In the genomic region with DNA sequence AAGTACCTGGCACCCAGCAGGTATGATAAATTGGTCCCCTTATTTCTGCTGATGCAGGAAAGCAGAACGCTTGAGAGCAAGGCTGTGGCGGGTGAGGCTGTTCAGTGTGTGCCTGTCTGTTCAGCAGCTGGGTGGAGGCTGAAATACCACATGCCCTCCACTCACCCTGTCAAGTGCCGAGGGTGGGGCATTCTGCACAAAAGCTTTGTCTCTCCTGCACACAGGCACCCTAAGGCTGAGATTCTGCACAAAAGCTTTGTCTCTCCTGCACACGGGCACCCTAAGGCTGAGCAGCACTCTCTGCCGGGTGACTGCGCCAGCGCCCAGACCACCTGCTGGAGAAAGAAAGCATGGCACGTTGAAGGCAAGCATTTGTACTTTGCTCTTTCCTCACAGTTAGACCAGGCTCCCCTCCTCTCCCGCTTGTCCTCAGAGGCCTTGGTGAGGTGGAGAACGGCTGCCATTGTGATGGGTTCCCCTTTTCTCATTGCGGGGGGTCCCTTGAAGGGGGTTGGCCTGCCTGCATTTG, we compare ENCODE assay signal across 8 cellular contexts.
DNase-seq lines count a peak whose midpoint lies in the region; ATAC-seq and TF ChIP-seq lines count a peak whose summit lies in the region.

No MANE protein-coding gene starts in this region.

- no peak overlapping the region for H3K4me3 ChIP-seq in mucosa of descending colon

- H3K36me3 ChIP-seq in mucosa of descending colon (ENCODE audit: low read depth) = no peaks in the 10 kb centered on the region

- no peaks in the 10 kb centered on the region for H3K36me3 Mint-ChIP-seq in CD4-positive, alpha-beta T cell (ENCODE audit: low read depth)
- no peaks in the 10 kb centered on the region for H3K36me3 Mint-ChIP-seq in activated T-helper 17 cell treated with anti-CD3 and anti-CD28 coated beads, Interleukin-2, amount 50 U/mL, for 72 hours (ENCODE audit: low read depth)

- no peak overlapping the region for H3K27ac ChIP-seq in CD4-positive, alpha-beta T cell (ENCODE audit: low read depth, low read length)

- POLR2A ChIA-PET in CD4-positive, alpha-beta T cell (lab: Charles Lee) = no interaction called here

- H3K27ac Mint-ChIP-seq in CD4-positive, alpha-beta T cell = peak overlapping the region; percentile 64
- H3K27ac Mint-ChIP-seq in activated T-helper 17 cell treated with anti-CD3 and anti-CD28 coated beads, Interleukin-2, amount 50 U/mL, for 72 hours = no peak overlapping the region

- H3K27me3 ChIP-seq in CD4-positive, alpha-beta T cell (ENCODE audit: control insufficient read depth, insufficient read depth, low read length) = no peaks in the 10 kb centered on the region

- H3K4me3 Mint-ChIP-seq in CD4-positive, alpha-beta T cell = peak overlapping the region; percentile 86
- H3K4me3 Mint-ChIP-seq in activated T-helper 17 cell treated with anti-CD3 and anti-CD28 coated beads, Interleukin-2, amount 50 U/mL, for 72 hours = no peak overlapping the region

- TF ChIP-seq CTCF in CD4-positive, alpha-beta T cell (IDR thresholded peaks at IDR 0.05) = peak; percentile 63
- TF ChIP-seq CTCF in mucosa of descending colon (IDR thresholded peaks at IDR 0.05) = peak; percentile 30

- CTCF ChIA-PET in CD4-positive, alpha-beta T cell (lab: Charles Lee) = interaction anchor here (0.7 kb wide), 1 partner anchor 447 kb away, joined by 3 read pairs; no protein-coding TSS in a partner anchor

- peak; percentile 79 for ATAC-seq in CD4-positive, alpha-beta T cell (ENCODE audit: poor library complexity)
- ATAC-seq in HG02885 (IDR thresholded peaks at IDR 0.05; ENCODE audit: poor library complexity, unreplicated experiment) (peak; percentile 61), mucosa of descending colon (peak; percentile 75), HG03039 (IDR thresholded peaks at IDR 0.05; ENCODE audit: unreplicated experiment) (no peak), HG03135 (IDR thresholded peaks at IDR 0.05; ENCODE audit: unreplicated experiment) (no peak)
- peak; percentile 50 for ATAC-seq in activated T-helper 17 cell treated with anti-CD3 and anti-CD28 coated beads, Interleukin-2, amount 50 U/mL, for 72 hours (replicated peaks)

- DNase-seq in CD4-positive, alpha-beta T cell = peak in 8 of 10 experiments; percentile 14 to 41 (median 29)
- DNase-seq in mucosa of descending colon (peak in 2 of 3 donors; percentile 65 to 73), NCI-H1694 (lab: John Stamatoyannopoulos, UW) (no peak), NCI-H2029 treated with DMSO at 0.1 percent for 48 hours (lab: John Stamatoyannopoulos, UW) (no peak)

- no peaks in the 10 kb centered on the region for H3K9me3 Mint-ChIP-seq in CD4-positive, alpha-beta T cell
- no peaks in the 10 kb centered on the region for H3K9me3 Mint-ChIP-seq in activated T-helper 17 cell treated with anti-CD3 and anti-CD28 coated beads, Interleukin-2, amount 50 U/mL, for 72 hours

- peaks cover 18% of the 10 kb centered on the region for H3K4me1 ChIP-seq in mucosa of descending colon (ENCODE audit: low read depth)

- no peaks in the 10 kb centered on the region for H3K9me3 ChIP-seq in CD4-positive, alpha-beta T cell (ENCODE audit: control insufficient read depth, low read length)
- no peaks in the 10 kb centered on the region for H3K9me3 ChIP-seq in mucosa of descending colon

- H3K4me1 Mint-ChIP-seq in CD4-positive, alpha-beta T cell (ENCODE audit: low read depth) = peaks cover 24% of the 10 kb centered on the region
- H3K4me1 Mint-ChIP-seq in activated T-helper 17 cell treated with anti-CD3 and anti-CD28 coated beads, Interleukin-2, amount 50 U/mL, for 72 hours = peaks cover 10% of the 10 kb centered on the region

- intact Hi-C loops in CD4-positive, alpha-beta T cell (cut with DNase I, micrococcal nuclease) = loop anchor here in 1 of 2 experiments (1.0 to 2.0 kb wide), 2 partner anchors 161 to 201 kb away; no protein-coding TSS in a partner anchor
- intact Hi-C loops in mucosa of descending colon (cut with DNase I, micrococcal nuclease) = no loop called here

- H3K27me3 Mint-ChIP-seq in CD4-positive, alpha-beta T cell = no peaks in the 10 kb centered on the region
- no peaks in the 10 kb centered on the region for H3K27me3 Mint-ChIP-seq in activated T-helper 17 cell treated with anti-CD3 and anti-CD28 coated beads, Interleukin-2, amount 50 U/mL, for 72 hours

Comparison
In these comparisons a context has a peak if more than half of its experiments do, and no peak if none do; other contexts are left out.
1. ATAC-seq: peak in CD4-positive, alpha-beta T cell (single experiment), HG02885 (single experiment), activated T-helper 17 cell treated with anti-CD3 and anti-CD28 coated beads, Interleukin-2, amount 50 U/mL, for 72 hours (single experiment) and mucosa of descending colon (single experiment); none in HG03039 (single experiment) and HG03135 (single experiment).
2. DNase-seq: peak in CD4-positive, alpha-beta T cell (8 of 10) and mucosa of descending colon (2 of 3); none in NCI-H1694 (single experiment) and NCI-H2029 treated with DMSO at 0.1 percent for 48 hours (single experiment).